ENCODE assay signal across 23 cellular contexts in the genomic region with DNA sequence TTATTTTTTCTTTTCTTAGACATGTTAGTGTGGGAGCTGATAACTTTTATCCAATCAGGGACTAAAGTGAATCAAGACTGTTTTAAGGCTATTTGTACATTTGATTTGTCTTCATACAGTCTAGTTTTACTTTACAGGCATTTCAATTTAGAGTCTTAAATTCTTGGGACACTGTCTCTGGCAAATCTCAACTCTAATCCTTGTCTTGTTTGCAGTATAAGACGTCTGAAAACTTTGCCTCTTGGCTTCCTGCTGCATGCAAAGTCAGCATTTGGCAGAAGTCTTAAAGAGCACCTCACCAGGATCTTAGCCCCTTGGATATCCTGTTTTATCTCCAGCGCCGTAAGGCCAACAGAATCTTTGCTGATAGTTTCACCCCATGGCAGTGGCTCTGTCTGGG. TPM values are rescaled to one million over a fixed set of nuclear protein-coding genes. Genes with fewer than 3 reads are reported as not detected.
A peak's percentile ranks its signal among the peaks of the same experiment; 100 is the strongest.
DNase-seq lines count a peak whose midpoint lies in the region; ATAC-seq and TF ChIP-seq lines count a peak whose summit lies in the region.
"Had no signal": no experiment of that assay in that cellular context is flagged by ENCODE, and none has a peak within 500 bp of the region (broad histone marks: within the 10 kb centered on the region; RNA-seq: fewer than 3 reads in every experiment).

No MANE protein-coding gene starts in this region.

- no peak for ATAC-seq in activated B cell treated with CpG ODN at 0.5 μM for 24 hours (ENCODE audit: low read depth)
- ATAC-seq in naive B cell (ENCODE audit: low read depth in 2 of 2): no peak
- no peak for ATAC-seq in GM18909 (IDR thresholded peaks at IDR 0.05; ENCODE audit: poor library complexity, unreplicated experiment)
- ATAC-seq in HG03280 (IDR thresholded peaks at IDR 0.05; ENCODE audit: unreplicated experiment): no peak
- no peak for ATAC-seq in HG03097 (IDR thresholded peaks at IDR 0.05; ENCODE audit: low FRiP score, unreplicated experiment)
- ATAC-seq: activated CD8-positive, alpha-beta T cell treated with anti-CD3 and anti-CD28 coated beads, Interleukin-2, amount 10 ng/mL, durations not matched to agents 7 days and 5 days; HCT116 had no signal

- no peak overlapping the region for H2AFZ ChIP-seq in GM23248

- H3K9me2 ChIP-seq in GM23248 (ENCODE audit: insufficient read depth): no peaks in the 10 kb centered on the region

- H3K9me3 Mint-ChIP-seq in activated B cell treated with CpG ODN at 0.5 μM for 24 hours (no peaks in the 10 kb centered on the region), naive B cell (peaks cover 0 to 3% (median under 1%) of the 10 kb centered on the region in 7 donors)
- H3K9me3 Mint-ChIP-seq: neural crest cell had no signal

- no peak overlapping the region for H3K4me3 ChIP-seq in GM23248
- peak overlapping the region; percentile 34 for H3K4me3 ChIP-seq in fibroblast of villous mesenchyme (ENCODE audit: low read depth, low read length)
- H3K4me3 ChIP-seq: ascending aorta, esophagus muscularis mucosa, thoracic aorta had no signal

- no peak overlapping the region for H3K27ac ChIP-seq in GM23248
- H3K27ac ChIP-seq: ascending aorta, thoracic aorta had no signal

- no peak overlapping the region for H3K9ac ChIP-seq in GM23248

- H3K27me3 ChIP-seq in GM23248 (replicated peaks; ENCODE audit: insufficient read depth): no peaks in the 10 kb centered on the region
- H3K27me3 ChIP-seq: ascending aorta, esophagus muscularis mucosa had no signal

- TF ChIP-seq CTCF in activated B cell treated with CpG ODN at 0.5 μM for 24 hours (IDR thresholded peaks at IDR 0.05) (no peak), fibroblast of villous mesenchyme (IDR thresholded peaks at IDR 0.05; ENCODE audit: insufficient read depth, low read depth, low read length) (no peak)

- intact Hi-C loops in activated B cell treated with CpG ODN at 0.5 μM for 24 hours (cut with micrococcal nuclease): no loop called here

- peaks cover 31% of the 10 kb centered on the region for H3K36me3 Mint-ChIP-seq in activated B cell treated with CpG ODN at 0.5 μM for 24 hours (ENCODE audit: low read depth)
- H3K36me3 Mint-ChIP-seq in naive B cell: peaks cover 11 to 18% of the 10 kb centered on the region in 2 donors

- POLR2A ChIA-PET in activated B cell treated with CpG ODN at 0.5 μM for 24 hours (lab: Charles Lee): no interaction called here

- whole genome bisulfite sequencing in GM23248 (ENCODE audit: low coverage in 1 of 2, low lambda C conversion rate in 2 of 2, missing lambda C conversion rate in 2 of 2), 2 experiments: 65 to 68% methylated on average over 3 of the region's 3 CpGs

- H3K27me3 Mint-ChIP-seq in activated B cell treated with CpG ODN at 0.5 μM for 24 hours (no peaks in the 10 kb centered on the region), naive B cell (no peaks in the 10 kb centered on the region)
- H3K27me3 Mint-ChIP-seq: IgD-negative memory B cell; stimulated activated naive B cell treated with anti-CD40 and anti-IgM and Interleukin-4, amounts not matched to agents 10 μg/mL and 1 μg/mL and 100 μg/mL, for 72 hours had no signal

- DNase-seq in GM23248: peak; percentile 1
- no peak for DNase-seq in activated B cell treated with CpG ODN at 0.5 μM for 24 hours
- peak; percentile 92 for DNase-seq in fibroblast of villous mesenchyme (ENCODE audit: low read depth)
- no peak for DNase-seq in naive B cell
- DNase-seq in ecto neural progenitor cell (ENCODE audit: low spot score): no peak
- DNase-seq: activated CD4-positive, CD25-positive, alpha-beta regulatory T cell treated with anti-CD3 and anti-CD28 coated beads, Interleukin-2, amount 50 U/mL, for 72 hours; activated CD8-positive, alpha-beta T cell treated with anti-CD3 and anti-CD28 coated beads, Interleukin-2, amount 10 ng/mL, durations not matched to agents 7 days and 5 days; activated naive CD4-positive, alpha-beta T cell treated with anti-CD3 and anti-CD28 coated beads for 36 hours; effector CD4-positive, alpha-beta T cell; glutamatergic neuron; NCI-H1417 treated with DMSO at 0.1 percent for 48 hours; NCI-H524; stimulated activated naive B cell treated with anti-CD40 and anti-IgM and Interleukin-4, amounts not matched to agents 10 μg/mL and 1 μg/mL and 100 μg/mL, for 72 hours; T-helper 9 cell had no signal

- H3F3A ChIP-seq in GM23248 (ENCODE audit: insufficient read depth): no peaks in the 10 kb centered on the region

- no peaks in the 10 kb centered on the region for H3K4me1 ChIP-seq in GM23248 (ENCODE audit: insufficient read depth)

- peak overlapping the region; percentile 2 for H3K4me3 Mint-ChIP-seq in activated B cell treated with CpG ODN at 0.5 μM for 24 hours
- H3K4me3 Mint-ChIP-seq in naive B cell: no peak overlapping the region
- H3K4me3 Mint-ChIP-seq: activated CD8-positive, alpha-beta T cell treated with anti-CD3 and anti-CD28 coated beads, Interleukin-2, amount 10 ng/mL, durations not matched to agents 7 days and 5 days; activated naive CD4-positive, alpha-beta T cell treated with anti-CD3 and anti-CD28 coated beads for 36 hours; neural crest cell had no signal

- H3K4me1 Mint-ChIP-seq in activated B cell treated with CpG ODN at 0.5 μM for 24 hours (peaks cover 86% of the 10 kb centered on the region), naive B cell (peaks cover 67 to 84% (median 80%) of the 10 kb centered on the region in 3 donors)
- H3K4me1 Mint-ChIP-seq: neural crest cell had no signal

- H3K27ac Mint-ChIP-seq in activated B cell treated with CpG ODN at 0.5 μM for 24 hours: peak overlapping the region; percentile 21
- H3K27ac Mint-ChIP-seq in naive B cell: peak overlapping the region in 4 of 6 donors; percentile 30 to 59 (median 48)
- H3K27ac Mint-ChIP-seq: activated CD8-positive, alpha-beta T cell treated with anti-CD3 and anti-CD28 coated beads, Interleukin-2, amount 10 ng/mL, durations not matched to agents 7 days and 5 days; activated naive CD4-positive, alpha-beta T cell treated with anti-CD3 and anti-CD28 coated beads for 36 hours; IgD-negative memory B cell had no signal

- CTCF ChIA-PET in activated B cell treated with CpG ODN at 0.5 μM for 24 hours (lab: Charles Lee): no interaction called here

- no peak overlapping the region for H3K4me2 ChIP-seq in GM23248 (ENCODE audit: unreplicated experiment)

- no peaks in the 10 kb centered on the region for H3K36me3 ChIP-seq in GM23248 (ENCODE audit: low read depth)

- no peaks in the 10 kb centered on the region for H3K9me3 ChIP-seq in GM23248 (ENCODE audit: low read depth)
- H3K9me3 ChIP-seq: ascending aorta, esophagus muscularis mucosa, thoracic aorta had no signal

- in situ Hi-C loops in GM23248 (cut with MboI): no loop called here

- peaks cover 5% of the 10 kb centered on the region for H4K20me1 ChIP-seq in GM23248 (ENCODE audit: insufficient read depth)

- peaks cover 95% of the 10 kb centered on the region for H3K79me2 ChIP-seq in GM23248 (ENCODE audit: insufficient read depth)

RNA-seq across cellular contexts. Expression of a gene that starts 30.3 kb away (rescaled TPM):
- 9.5 and 12.0 TPM in 2 replicates for total RNA-seq in GM23248 (2014; rRNA removed; shearing (Covaris generic))
- polyA plus RNA-seq in GM23248 (2016; fragmentation: Nextera tagmentation; extraction: Ambion mirVana): 3.5 and 3.6 TPM in 2 replicates
- total RNA-seq in activated B cell treated with CpG ODN at 0.5 μM for 24 hours: 32.5 and 36.9 TPM in 2 replicates
- 13.2 and 21.6 TPM in 2 replicates for total RNA-seq in fibroblast of villous mesenchyme
- polyA plus RNA-seq in naive B cell (ENCODE audit: low read depth in 6 of 6): 10 to 100 TPM in 1 of 6 donors, 1 to 10 TPM in 5; 7.1 to 10.8 (median 7.9) TPM

Comparison
In these comparisons a context has a peak if more than half of its experiments do, and no peak if none do; other contexts are left out.
1. DNase-seq: peak in GM23248 (single experiment) and fibroblast of villous mesenchyme (single experiment); none in activated B cell treated with CpG ODN at 0.5 μM for 24 hours (single experiment), naive B cell (single experiment) and ecto neural progenitor cell (single experiment).